ENCODE assay signal across 28 cellular contexts in genomic region chr4:12644261-12644660, GRCh38.
"Had no signal": no experiment of that assay in that cellular context is flagged by ENCODE, and none has a peak within 500 bp of the region (broad histone marks: within the 10 kb centered on the region; RNA-seq: fewer than 3 reads in every experiment).

No MANE protein-coding gene starts in this region.

- H3K36me3 ChIP-seq: ovary, right lobe of liver, sigmoid colon, stomach, thoracic aorta, thyroid gland, tibial nerve, upper lobe of left lung, vagina had no signal

- H3K4me1 Mint-ChIP-seq: nephron; neural progenitor cell; stimulated activated effector memory CD8-positive, alpha-beta T cell treated with anti-CD3 and anti-CD28 coated beads, Interleukin-12 subunit alpha, Interleukin-12 subunit beta, amount 100 ng/mL, for 72 hours; stimulated activated naive B cell treated with anti-CD40 and anti-IgM and Interleukin-4, amounts not matched to agents 10 μg/mL and 1 μg/mL and 100 μg/mL, for 72 hours had no signal

- FAIRE-seq: small intestine, urothelium cell line had no signal

- H3K27ac ChIP-seq: neural progenitor cell, ovary, parathyroid adenoma, psoas muscle, right lobe of liver, sigmoid colon, stomach, thoracic aorta, thyroid gland, tibial nerve, upper lobe of left lung, vagina had no signal

- H3K4me1 ChIP-seq: neural progenitor cell, parathyroid adenoma, psoas muscle, right lobe of liver, sigmoid colon, stomach, thyroid gland, tibial nerve, upper lobe of left lung, vagina had no signal

- H3K79me2 ChIP-seq: parathyroid adenoma had no signal

- DNase-seq: occipital lobe; ovary; posterior cingulate gyrus; psoas muscle; right cardiac atrium; right lobe of liver; sigmoid colon; small intestine; stimulated activated CD4-positive, alpha-beta T cell treated with anti-CD3 and anti-CD28 coated beads, Interleukin-15, amount 100 ng/mL, for 24 hours; stimulated activated CD4-positive, alpha-beta T cell treated with anti-CD3 and anti-CD28 coated beads, Interleukin-2, amount 100 ng/mL, for 24 hours; stimulated activated CD4-positive, alpha-beta T cell treated with anti-CD3 and anti-CD28 coated beads, Interleukin-2, amount 100 ng/mL, for 48 hours; stimulated activated CD4-positive, alpha-beta T cell treated with anti-CD3 and anti-CD28 coated beads, Interleukin-4, amount 100 ng/mL, for 24 hours; stimulated activated naive B cell treated with anti-CD40 and anti-IgM and Interleukin-4, amounts not matched to agents 10 μg/mL and 1 μg/mL and 100 μg/mL, for 72 hours; stimulated activated naive CD4-positive, alpha-beta T cell treated with Interleukin-2 at 50 U/mL for 16 hours; stomach; thyroid gland; trophoblast cell; upper lobe of left lung had no signal

- H3K36me3 Mint-ChIP-seq: neural progenitor cell; stimulated activated effector memory CD8-positive, alpha-beta T cell treated with anti-CD3 and anti-CD28 coated beads, Interleukin-12 subunit alpha, Interleukin-12 subunit beta, amount 100 ng/mL, for 72 hours; stimulated activated naive B cell treated with anti-CD40 and anti-IgM and Interleukin-4, amounts not matched to agents 10 μg/mL and 1 μg/mL and 100 μg/mL, for 72 hours had no signal

- H3K9me3 Mint-ChIP-seq: nephron; neural progenitor cell; stimulated activated effector memory CD8-positive, alpha-beta T cell treated with anti-CD3 and anti-CD28 coated beads, Interleukin-12 subunit alpha, Interleukin-12 subunit beta, amount 100 ng/mL, for 72 hours; stimulated activated naive B cell treated with anti-CD40 and anti-IgM and Interleukin-4, amounts not matched to agents 10 μg/mL and 1 μg/mL and 100 μg/mL, for 72 hours; stimulated activated naive CD8-positive, alpha-beta T cell treated with anti-CD3 and anti-CD28 coated beads, Interleukin-15, Interleukin-2, amounts not matched to agents 100 ng/mL and 50 ng/mL, for 24 hours had no signal

- H3K27ac Mint-ChIP-seq: nephron; neural progenitor cell; progenitor cell of endocrine pancreas; stimulated activated effector memory CD8-positive, alpha-beta T cell treated with anti-CD3 and anti-CD28 coated beads, Interleukin-12 subunit alpha, Interleukin-12 subunit beta, amount 100 ng/mL, for 72 hours; stimulated activated naive B cell treated with anti-CD40 and anti-IgM and Interleukin-4, amounts not matched to agents 10 μg/mL and 1 μg/mL and 100 μg/mL, for 72 hours; stimulated activated naive CD8-positive, alpha-beta T cell treated with anti-CD3 and anti-CD28 coated beads, Interleukin-15, Interleukin-2, amounts not matched to agents 100 ng/mL and 50 ng/mL, for 24 hours had no signal

- ATAC-seq: psoas muscle; right cardiac atrium; right lobe of liver; stimulated activated effector memory CD8-positive, alpha-beta T cell treated with anti-CD3 and anti-CD28 coated beads, Interleukin-12 subunit alpha, Interleukin-12 subunit beta, amount 100 ng/mL, for 72 hours; stimulated activated naive B cell treated with anti-CD40 and anti-IgM and Interleukin-4, amounts not matched to agents 10 μg/mL and 1 μg/mL and 100 μg/mL, for 72 hours had no signal

- H3K9ac ChIP-seq: neural progenitor cell, parathyroid adenoma had no signal

- H2AFZ ChIP-seq: neural progenitor cell, parathyroid adenoma had no signal

- H3K27me3 ChIP-seq: neural progenitor cell, ovary, right lobe of liver, sigmoid colon, stomach, thyroid gland, tibial nerve, upper lobe of left lung, vagina had no signal

- H3K27me3 Mint-ChIP-seq: progenitor cell of endocrine pancreas had no signal

- H3K4me3 Mint-ChIP-seq: nephron; neural progenitor cell; stimulated activated effector memory CD8-positive, alpha-beta T cell treated with anti-CD3 and anti-CD28 coated beads, Interleukin-12 subunit alpha, Interleukin-12 subunit beta, amount 100 ng/mL, for 72 hours; stimulated activated naive B cell treated with anti-CD40 and anti-IgM and Interleukin-4, amounts not matched to agents 10 μg/mL and 1 μg/mL and 100 μg/mL, for 72 hours; stimulated activated naive CD8-positive, alpha-beta T cell treated with anti-CD3 and anti-CD28 coated beads, Interleukin-15, Interleukin-2, amounts not matched to agents 100 ng/mL and 50 ng/mL, for 24 hours had no signal

- H3K4me3 ChIP-seq: neural progenitor cell, ovary, psoas muscle, right lobe of liver, sigmoid colon, stomach, thoracic aorta, thyroid gland, tibial nerve, upper lobe of left lung, vagina had no signal

- H3K4me2 ChIP-seq: neural progenitor cell had no signal

- H3K9me3 ChIP-seq: ovary, psoas muscle, right lobe of liver, sigmoid colon, stomach, thoracic aorta, thyroid gland, tibial nerve, upper lobe of left lung, vagina had no signal
